In the genomic region with DNA sequence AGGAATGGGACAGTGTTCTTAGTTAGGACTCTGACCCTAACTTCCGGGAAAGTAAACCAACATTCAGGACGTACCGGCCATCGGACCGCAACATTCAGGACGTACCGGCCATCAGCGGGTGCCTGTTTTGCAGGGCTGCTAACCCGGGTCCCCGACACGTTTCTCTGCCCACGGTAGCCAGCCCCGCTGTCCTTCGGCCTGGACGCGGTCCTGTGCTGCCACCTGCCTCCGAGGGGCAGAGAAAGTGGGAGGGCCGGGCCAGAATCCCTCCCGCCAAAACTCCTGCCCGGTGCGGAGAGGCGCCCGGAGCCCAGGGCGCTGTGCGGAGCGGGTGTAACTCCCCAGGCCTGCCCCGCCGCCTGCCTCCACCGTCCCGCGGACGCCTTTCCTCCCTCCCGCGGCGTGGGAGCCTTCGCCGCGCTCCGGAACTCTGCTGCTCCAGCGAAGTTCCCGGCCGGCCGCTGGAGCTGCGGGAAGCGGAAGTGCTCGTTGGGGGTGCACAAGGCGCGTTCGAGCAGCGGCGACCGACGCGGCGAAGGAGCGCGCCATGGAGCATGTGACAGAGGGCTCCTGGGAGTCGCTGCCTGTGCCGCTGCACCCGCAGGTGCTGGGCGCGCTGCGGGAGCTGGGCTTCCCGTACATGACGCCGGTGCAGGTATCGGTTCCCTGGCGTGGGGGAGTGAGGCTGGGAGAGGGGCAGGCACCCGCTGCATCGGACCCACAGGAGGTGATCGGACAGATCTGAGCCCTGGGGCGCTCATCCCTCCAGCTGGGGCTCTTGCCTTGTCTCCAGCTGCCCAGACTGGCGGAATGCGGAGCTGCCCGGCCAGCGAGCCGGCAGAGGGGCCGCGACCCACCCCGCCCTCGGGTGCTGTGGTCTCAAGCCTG, we compare ENCODE assay signal across 8 cellular contexts. TPM values are rescaled to one million over a fixed set of nuclear protein-coding genes. Genes with fewer than 3 reads are reported as not detected.
A peak's percentile ranks its signal among the peaks of the same experiment; 100 is the strongest.
DNase-seq lines count a peak whose midpoint lies in the region; ATAC-seq and TF ChIP-seq lines count a peak whose summit lies in the region.

A gene with protein sequence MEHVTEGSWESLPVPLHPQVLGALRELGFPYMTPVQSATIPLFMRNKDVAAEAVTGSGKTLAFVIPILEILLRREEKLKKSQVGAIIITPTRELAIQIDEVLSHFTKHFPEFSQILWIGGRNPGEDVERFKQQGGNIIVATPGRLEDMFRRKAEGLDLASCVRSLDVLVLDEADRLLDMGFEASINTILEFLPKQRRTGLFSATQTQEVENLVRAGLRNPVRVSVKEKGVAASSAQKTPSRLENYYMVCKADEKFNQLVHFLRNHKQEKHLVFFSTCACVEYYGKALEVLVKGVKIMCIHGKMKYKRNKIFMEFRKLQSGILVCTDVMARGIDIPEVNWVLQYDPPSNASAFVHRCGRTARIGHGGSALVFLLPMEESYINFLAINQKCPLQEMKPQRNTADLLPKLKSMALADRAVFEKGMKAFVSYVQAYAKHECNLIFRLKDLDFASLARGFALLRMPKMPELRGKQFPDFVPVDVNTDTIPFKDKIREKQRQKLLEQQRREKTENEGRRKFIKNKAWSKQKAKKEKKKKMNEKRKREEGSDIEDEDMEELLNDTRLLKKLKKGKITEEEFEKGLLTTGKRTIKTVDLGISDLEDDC (plus strand): TSS at position 498 of the 888 bp plus-strand sequence. CDS start 50 bp downstream, at position 548.

- H3K4me3 Mint-ChIP-seq in activated T-helper 17 cell treated with anti-CD3 and anti-CD28 coated beads, Interleukin-2, amount 50 U/mL, for 72 hours, result peak within 1 kb of the TSS; percentile 89
- peak within 1 kb of the TSS; percentile 90 for H3K4me3 Mint-ChIP-seq in nephron progenitor cell
- peak within 1 kb of the TSS; percentile 91 to 98 for H3K4me3 Mint-ChIP-seq in stimulated activated naive CD8-positive, alpha-beta T cell treated with anti-CD3 and anti-CD28 coated beads, Interleukin-15, amount 100 ng/mL, for 72 hours

- peak within 1 kb of the TSS; percentile 77 for H3K27ac Mint-ChIP-seq in activated T-helper 17 cell treated with anti-CD3 and anti-CD28 coated beads, Interleukin-2, amount 50 U/mL, for 72 hours
- peak within 1 kb of the TSS; percentile 86 for H3K27ac Mint-ChIP-seq in nephron progenitor cell
- H3K27ac Mint-ChIP-seq in stimulated activated naive CD8-positive, alpha-beta T cell treated with anti-CD3 and anti-CD28 coated beads, Interleukin-15, amount 100 ng/mL, for 72 hours, result peak within 1 kb of the TSS; percentile 98

- peaks cover 68% of the 10 kb centered on the region for H3K36me3 Mint-ChIP-seq in activated T-helper 17 cell treated with anti-CD3 and anti-CD28 coated beads, Interleukin-2, amount 50 U/mL, for 72 hours (ENCODE audit: low read depth)
- peaks cover 23% of the 10 kb centered on the region for H3K36me3 Mint-ChIP-seq in nephron progenitor cell (ENCODE audit: low read depth)

- peaks cover 15% of the 10 kb centered on the region for H3K4me1 Mint-ChIP-seq in activated T-helper 17 cell treated with anti-CD3 and anti-CD28 coated beads, Interleukin-2, amount 50 U/mL, for 72 hours
- H3K4me1 Mint-ChIP-seq in nephron progenitor cell, result peaks cover 15% of the 10 kb centered on the region
- peaks cover 38% of the 10 kb centered on the region for H3K4me1 Mint-ChIP-seq in stimulated activated naive CD8-positive, alpha-beta T cell treated with anti-CD3 and anti-CD28 coated beads, Interleukin-15, amount 100 ng/mL, for 72 hours

- TF ChIP-seq RAD21 in Ishikawa (IDR thresholded peaks at IDR 0.05; ENCODE audit: low read depth), result peak; percentile 52; the same call in 1 of the 2 replicates

- peak; percentile 84 for ATAC-seq in GM21529 (IDR thresholded peaks at IDR 0.05; ENCODE audit: unreplicated experiment)
- peak; percentile 97 for ATAC-seq in activated T-helper 17 cell treated with anti-CD3 and anti-CD28 coated beads, Interleukin-2, amount 50 U/mL, for 72 hours (replicated peaks)
- peak; percentile 98 for ATAC-seq in stimulated activated naive CD8-positive, alpha-beta T cell treated with anti-CD3 and anti-CD28 coated beads, Interleukin-15, amount 100 ng/mL, for 72 hours

- TF ChIP-seq CTCF in fibroblast of pulmonary artery (IDR thresholded peaks at IDR 0.05; ENCODE audit: low read length, missing control alignments), result peak; percentile 28
- no peak for TF ChIP-seq CTCF in nephron progenitor cell (IDR thresholded peaks at IDR 0.05)

- no peaks in the 10 kb centered on the region for H3K27me3 Mint-ChIP-seq in activated T-helper 17 cell treated with anti-CD3 and anti-CD28 coated beads, Interleukin-2, amount 50 U/mL, for 72 hours
- peaks cover 2% of the 10 kb centered on the region for H3K27me3 Mint-ChIP-seq in nephron progenitor cell (ENCODE audit: low read depth, poor library complexity)
- H3K27me3 Mint-ChIP-seq in stimulated activated naive CD8-positive, alpha-beta T cell treated with anti-CD3 and anti-CD28 coated beads, Interleukin-15, amount 100 ng/mL, for 72 hours, result no peaks in the 10 kb centered on the region

- no peaks in the 10 kb centered on the region for H3K9me3 Mint-ChIP-seq in activated T-helper 17 cell treated with anti-CD3 and anti-CD28 coated beads, Interleukin-2, amount 50 U/mL, for 72 hours
- H3K9me3 Mint-ChIP-seq in nephron progenitor cell, result no peaks in the 10 kb centered on the region
- H3K9me3 Mint-ChIP-seq in stimulated activated naive CD8-positive, alpha-beta T cell treated with anti-CD3 and anti-CD28 coated beads, Interleukin-15, amount 100 ng/mL, for 72 hours, result no peaks in the 10 kb centered on the region

- TF ChIP-seq EP300 in Ishikawa (IDR thresholded peaks at IDR 0.05; ENCODE audit: borderline replicate concordance), result peak; percentile 32; the same call in 1 of the 2 replicates

- DNase-seq in DMS79 (lab: John Stamatoyannopoulos, UW) (peak; percentile 66), RPMI7951 (ENCODE audit: low read depth) (peak; percentile 77), fibroblast of pulmonary artery (ENCODE audit: low read depth) (peak; percentile 84), nephron progenitor cell (peak; percentile 85)
- DNase-seq in stimulated activated naive CD8-positive, alpha-beta T cell treated with anti-CD3 and anti-CD28 coated beads, Interleukin-15, amount 100 ng/mL, for 72 hours, result peak; percentile 87 to 88

- peak within 1 kb of the TSS; percentile 92 for H3K4me3 ChIP-seq in fibroblast of pulmonary artery (replicated peaks; ENCODE audit: low read depth, low read length)

TF ChIP-seq in Ishikawa, 13 proteins besides CTCF, POLR2A, EP300 and RAD21:
- TF ChIP-seq REST (IDR thresholded peaks at IDR 0.05; ENCODE audit: low read depth) (no peak), CEBPB (IDR thresholded peaks at IDR 0.05) (no peak), ZBTB7A (IDR thresholded peaks at IDR 0.05; ENCODE audit: low read depth) (no peak), EGR1 (IDR thresholded peaks at IDR 0.05) (no peak), TCF12 (IDR thresholded peaks at IDR 0.05; ENCODE audit: low read depth) (peak; percentile 86), CREB1 (IDR thresholded peaks at IDR 0.05; ENCODE audit: low read depth) (peak; percentile 66), YY1 (IDR thresholded peaks at IDR 0.05; ENCODE audit: low read depth) (peak; percentile 81), TAF1 (IDR thresholded peaks at IDR 0.05; ENCODE audit: low read depth) (peak; percentile 98), NFIC (IDR thresholded peaks at IDR 0.05) (peak; percentile 27; the same call in 1 of the 2 replicates), FOXM1 (IDR thresholded peaks at IDR 0.05; ENCODE audit: borderline replicate concordance, low read depth) (no peak), TEAD4 (IDR thresholded peaks at IDR 0.05) (peak; percentile 54; the same call in 1 of the 2 replicates)
- TF ChIP-seq, protein P1, sequence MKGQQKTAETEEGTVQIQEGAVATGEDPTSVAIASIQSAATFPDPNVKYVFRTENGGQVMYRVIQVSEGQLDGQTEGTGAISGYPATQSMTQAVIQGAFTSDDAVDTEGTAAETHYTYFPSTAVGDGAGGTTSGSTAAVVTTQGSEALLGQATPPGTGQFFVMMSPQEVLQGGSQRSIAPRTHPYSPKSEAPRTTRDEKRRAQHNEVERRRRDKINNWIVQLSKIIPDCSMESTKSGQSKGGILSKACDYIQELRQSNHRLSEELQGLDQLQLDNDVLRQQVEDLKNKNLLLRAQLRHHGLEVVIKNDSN (IDR thresholded peaks at IDR 0.05), result peak; percentile 84
- TF ChIP-seq, protein P2, sequence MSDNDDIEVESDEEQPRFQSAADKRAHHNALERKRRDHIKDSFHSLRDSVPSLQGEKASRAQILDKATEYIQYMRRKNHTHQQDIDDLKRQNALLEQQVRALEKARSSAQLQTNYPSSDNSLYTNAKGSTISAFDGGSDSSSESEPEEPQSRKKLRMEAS (IDR thresholded peaks at IDR 0.05), result peak; percentile 98
TF ChIP-seq in Ishikawa: peak in this region for 8.

RNA-seq across cellular contexts. Expression of the gene that starts here (rescaled TPM):
- 19.0 and 24.9 TPM in 2 replicates for total RNA-seq in RPMI7951 (2014; rRNA removed; shearing (Covaris generic))
- 10 to 100 TPM; 28.8 to 51.6 TPM for total RNA-seq in activated T-helper 17 cell treated with anti-CD3 and anti-CD28 coated beads, Interleukin-2, amount 50 U/mL, for 72 hours

Comparison
In these comparisons a context has a peak if more than half of its experiments do, and no peak if none do; other contexts are left out.
1. Peak in every context shown above with its lines: DNase-seq, ATAC-seq and H3K4me3 ChIP-seq.